ENCODE assay signal across 8 cellular contexts in the genomic region with DNA sequence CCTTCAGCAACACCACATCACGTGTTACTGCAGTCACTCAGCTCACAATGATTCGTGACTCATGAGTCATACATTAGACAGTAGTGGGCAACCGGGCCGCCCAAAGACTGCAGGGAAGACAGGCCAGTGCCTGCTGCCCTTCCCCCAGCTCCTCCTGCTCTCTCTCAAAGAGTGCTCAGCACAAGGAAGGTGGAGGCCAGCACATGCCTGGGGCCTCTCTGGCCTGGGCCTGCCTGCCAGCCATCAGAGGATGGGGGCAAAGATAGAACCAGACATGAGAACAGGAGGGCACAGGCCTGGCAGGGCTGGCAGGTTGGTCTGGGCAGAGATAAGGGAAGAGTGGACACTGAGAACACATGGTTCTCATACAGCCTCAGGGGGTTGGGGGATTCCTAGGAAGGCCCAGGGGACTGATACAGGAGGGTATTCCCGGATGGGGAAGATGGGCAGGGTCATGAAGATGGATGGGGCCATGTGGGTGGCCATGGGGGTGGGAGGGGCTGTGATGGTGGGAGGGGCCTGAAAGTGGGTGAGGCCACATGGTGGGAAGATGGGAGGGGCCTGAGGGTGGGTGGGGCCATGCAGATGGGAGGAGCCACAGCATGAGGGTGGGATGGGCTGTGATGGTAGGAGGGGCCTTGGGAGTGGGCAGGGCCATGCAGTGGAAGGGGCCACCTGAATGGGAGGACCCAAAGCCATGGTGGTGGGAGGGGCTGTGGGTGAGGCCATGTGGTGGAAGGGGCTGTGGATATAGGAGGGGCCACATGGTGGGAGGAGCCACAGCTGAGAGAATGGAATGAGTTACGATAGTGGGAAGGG. TPM values are rescaled to one million over a fixed set of nuclear protein-coding genes. Genes with fewer than 3 reads are reported as not detected.
DNase-seq lines count a peak whose midpoint lies in the region; FAIRE-seq and TF ChIP-seq lines count a peak whose summit lies in the region.

No MANE protein-coding gene starts in this region.

- H3K4me3 ChIP-seq in bronchial epithelial cell (ENCODE audit: low read depth, low read length): no peak overlapping the region

- no peak for TF ChIP-seq CTCF in bronchial epithelial cell (IDR thresholded peaks at IDR 0.05; ENCODE audit: insufficient read depth, low read length, severe bottlenecking)

- H3K27me3 ChIP-seq in bronchial epithelial cell (ENCODE audit: control insufficient read depth, insufficient read depth, low read length): no peaks in the 10 kb centered on the region

- peak; percentile 84 for DNase-seq in A172 (ENCODE audit: low spot score)
- DNase-seq in GM03348 (ENCODE audit: low spot score): peak; percentile 88
- DNase-seq in NCI-H460 (ENCODE audit: extremely low read depth, low read depth): peak; percentile 88
- peak; percentile 96 for DNase-seq in bronchial epithelial cell (ENCODE audit: low read depth)
- DNase-seq in myocyte (ENCODE audit: low read depth): peak; percentile 92
- DNase-seq in inferior parietal cortex (ENCODE audit: extremely low spot score): no peak
- DNase-seq in NCI-H69 (lab: John Stamatoyannopoulos, UW): no peak
- no peak for DNase-seq in medulla oblongata (ENCODE audit: extremely low spot score)

- no peak for FAIRE-seq in bronchial epithelial cell (lab: Jason Lieb, UNC)

- H3K36me3 ChIP-seq in bronchial epithelial cell (ENCODE audit: control insufficient read depth, insufficient read depth, low read length): peaks cover 23% of the 10 kb centered on the region

RNA-seq across cellular contexts. Expression of gene KATNB1, which starts 29.0 kb away (rescaled TPM):
- 19.9 and 22.0 TPM in 2 replicates for total RNA-seq in A172 (2014; rRNA removed; shearing (Covaris generic))
- total RNA-seq in NCI-H460 (2014; rRNA removed; shearing (Covaris generic)): 64.7 and 67.2 TPM in 2 replicates
- polyA plus RNA-seq in NCI-H460 (2014; cell fraction: nucleus; rRNA removed): 127 and 131 TPM in 2 replicates
- total RNA-seq in bronchial epithelial cell (12.9 and 24.2 TPM in 2 replicates), myocyte (32.9 and 51.3 TPM in 2 replicates)
- polyA plus RNA-seq in myocyte (2012): 28.6 TPM

RNA-seq across cellular contexts. Expression of gene KIFC3, which starts 37.7 kb away (rescaled TPM):
- total RNA-seq in A172 (2014; rRNA removed; shearing (Covaris generic)): 77.9 and 90.4 TPM in 2 replicates
- 300 and 301 TPM in 2 replicates for total RNA-seq in NCI-H460 (2014; rRNA removed; shearing (Covaris generic))
- 709 and 845 TPM in 2 replicates for polyA plus RNA-seq in NCI-H460 (2014; cell fraction: nucleus; rRNA removed)
- total RNA-seq in bronchial epithelial cell (34.8 and 35.8 TPM in 2 replicates), myocyte (55.6 and 64.5 TPM in 2 replicates)
- polyA plus RNA-seq in myocyte (2012): 48.3 TPM

Comparison
In these comparisons a context has a peak if more than half of its experiments do, and no peak if none do; other contexts are left out.
1. DNase-seq: peak in A172 (single experiment), GM03348 (single experiment), NCI-H460 (single experiment), bronchial epithelial cell (single experiment) and myocyte (single experiment); none in inferior parietal cortex (single experiment), NCI-H69 (single experiment) and medulla oblongata (single experiment).